ENCODE assay signal across 20 cellular contexts in the genomic region with DNA sequence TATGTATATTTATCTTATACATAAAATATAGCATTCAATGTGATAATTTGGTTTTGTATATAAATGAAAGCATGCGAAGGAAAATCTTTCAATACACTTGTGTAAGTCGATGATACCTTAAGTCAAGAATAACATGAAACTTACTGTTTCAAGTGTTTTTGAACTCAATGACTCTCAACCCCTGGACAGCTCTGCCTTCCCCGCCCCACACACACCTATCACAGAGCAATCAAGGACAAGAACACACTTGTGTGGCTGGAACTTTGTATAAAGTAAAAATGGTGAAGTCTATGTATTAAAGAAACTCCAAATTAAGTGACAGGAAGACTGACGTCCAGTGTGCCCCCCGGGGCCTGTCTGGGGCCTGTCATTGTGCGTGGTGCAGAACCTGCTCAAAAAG.
DNase-seq lines count a peak whose midpoint lies in the region; ATAC-seq and TF ChIP-seq lines count a peak whose summit lies in the region.
"Had no signal": no experiment of that assay in that cellular context is flagged by ENCODE, and none has a peak within 500 bp of the region (broad histone marks: within the 10 kb centered on the region; RNA-seq: fewer than 3 reads in every experiment).

No MANE protein-coding gene starts in this region.

- peaks cover 5% of the 10 kb centered on the region for H3K27me3 Mint-ChIP-seq in activated T-cell treated with anti-CD3 and anti-CD28 coated beads, Interleukin-2, amount 50 U/mL, for 72 hours (ENCODE audit: low read depth)
- H3K27me3 Mint-ChIP-seq in activated T-cell treated with anti-CD3 and anti-CD28 coated beads, Interleukin-2, amount 50 U/mL, for 4 hours (ENCODE audit: low read depth) = peaks cover 5% of the 10 kb centered on the region
- H3K27me3 Mint-ChIP-seq: CD4-positive, CD25-positive, alpha-beta regulatory T cell had no signal

- H2BK120ac ChIP-seq in mesenchymal stem cell (ENCODE audit: low read depth, low read length) = no peak overlapping the region

- no peak for TF ChIP-seq CTCF in ascending aorta (IDR thresholded peaks at IDR 0.05)
- no peak for TF ChIP-seq CTCF in thyroid gland (IDR thresholded peaks at IDR 0.05)
- TF ChIP-seq CTCF in sigmoid colon (IDR thresholded peaks at IDR 0.05) = no peak
- no peak for TF ChIP-seq CTCF in esophagus muscularis mucosa (IDR thresholded peaks at IDR 0.05)

- H3K4me2 ChIP-seq in mesenchymal stem cell (ENCODE audit: low read length, poor library complexity, severe bottlenecking) = no peak overlapping the region
- H3K4me2 ChIP-seq: BLaER1 had no signal

- 97% methylated on average over 5 of the region's 6 CpGs for WGBS in mesenchymal stem cell
- 26 to 33% methylated on average over 6 of the region's 6 CpGs for WGBS in thyroid gland, 2 donors
- 89 to 92% methylated on average over 6 of the region's 6 CpGs for WGBS in sigmoid colon, 2 donors
- 81% methylated on average over 6 of the region's 6 CpGs for WGBS in esophagus muscularis mucosa

- H2BK5ac ChIP-seq in mesenchymal stem cell (ENCODE audit: low read depth, low read length, poor library complexity, severe bottlenecking) = no peak overlapping the region

- H3K18ac ChIP-seq in mesenchymal stem cell (ENCODE audit: low read depth in 1 of 2, low read length in 2 of 2) = no peak overlapping the region

- H2AK5ac ChIP-seq in mesenchymal stem cell (ENCODE audit: low read length, severe bottlenecking) = peak overlapping the region; percentile 8

- H3K36me3 Mint-ChIP-seq in activated T-cell treated with anti-CD3 and anti-CD28 coated beads, Interleukin-2, amount 50 U/mL, for 72 hours (ENCODE audit: insufficient read depth in 2 of 2) = peaks cover 0 to 4% of the 10 kb centered on the region in 2 donors
- no peaks in the 10 kb centered on the region for H3K36me3 Mint-ChIP-seq in activated T-cell treated with anti-CD3 and anti-CD28 coated beads, Interleukin-2, amount 50 U/mL, for 4 hours (ENCODE audit: insufficient read depth)
- H3K36me3 Mint-ChIP-seq: CD4-positive, CD25-positive, alpha-beta regulatory T cell; CD8-positive, alpha-beta T cell had no signal

- TF ChIP-seq POLR2A in thyroid gland (IDR thresholded peaks at IDR 0.05) = no peak
- no peak for TF ChIP-seq POLR2A in sigmoid colon (IDR thresholded peaks at IDR 0.05)
- TF ChIP-seq POLR2A in esophagus muscularis mucosa (IDR thresholded peaks at IDR 0.05; ENCODE audit: low read depth) = no peak

- no peak overlapping the region for H4K91ac ChIP-seq in mesenchymal stem cell (ENCODE audit: low read length)

- H3K4me1 ChIP-seq in ascending aorta = peaks cover 17 to 28% of the 10 kb centered on the region in 2 donors
- H3K4me1 ChIP-seq in mesenchymal stem cell (ENCODE audit: control insufficient read depth, insufficient read depth, low read depth, low read length) = peaks cover 4% of the 10 kb centered on the region
- H3K4me1 ChIP-seq in thyroid gland = peaks cover 6 to 41% of the 10 kb centered on the region in 2 donors
- peaks cover 0 to 39% (median 33%) of the 10 kb centered on the region in 4 donors for H3K4me1 ChIP-seq in sigmoid colon
- H3K4me1 ChIP-seq in esophagus muscularis mucosa = peaks cover 21 to 42% (median 42%) of the 10 kb centered on the region in 4 donors
- H3K4me1 ChIP-seq: BLaER1, Caco-2, HAP-1 had no signal

- no peaks in the 10 kb centered on the region for H3K9me3 ChIP-seq in ascending aorta
- no peaks in the 10 kb centered on the region for H3K9me3 ChIP-seq in mesenchymal stem cell (ENCODE audit: control insufficient read depth, low read length)
- no peaks in the 10 kb centered on the region for H3K9me3 ChIP-seq in thyroid gland
- no peaks in the 10 kb centered on the region for H3K9me3 ChIP-seq in sigmoid colon
- no peaks in the 10 kb centered on the region for H3K9me3 ChIP-seq in esophagus muscularis mucosa
- H3K9me3 ChIP-seq: BLaER1, Caco-2 had no signal

- intact Hi-C loops in ascending aorta (cut with DNase I) = loop anchor here (10.0 kb wide), 1 partner anchor 1113 kb away; no protein-coding TSS in a partner anchor
- intact Hi-C loops in thyroid gland (cut with DNase I) = no loop called here
- intact Hi-C loops in sigmoid colon (cut with DNase I) = loop anchor here (10.0 kb wide), 2 partner anchors 307 to 453 kb away; no protein-coding TSS in a partner anchor
- intact Hi-C loops in esophagus muscularis mucosa (cut with DNase I) = loop anchor here (10.0 kb wide), 2 partner anchors 147 to 563 kb away; partner anchors contain the start of gene KLF6

- H3K27ac ChIP-seq in ascending aorta (peak overlapping the region; percentile 4 to 41), mesenchymal stem cell (ENCODE audit: low read length, poor library complexity, severe bottlenecking) (no peak overlapping the region), thyroid gland (no peak overlapping the region), sigmoid colon (no peak overlapping the region), esophagus muscularis mucosa (replicated peaks in 1 of 4) (peak overlapping the region in 2 of 4 donors; percentile 6 to 20)
- H3K27ac ChIP-seq: 22Rv1, BLaER1, C4-2B had no signal

- peak overlapping the region; percentile 44 for H3K27ac Mint-ChIP-seq in activated T-cell treated with anti-CD3 and anti-CD28 coated beads, Interleukin-2, amount 50 U/mL, for 72 hours
- H3K27ac Mint-ChIP-seq: B cell; CD4-positive, CD25-positive, alpha-beta regulatory T cell; CD8-positive, alpha-beta T cell; HFFc6 had no signal

- no peak for ATAC-seq in activated T-cell treated with anti-CD3 and anti-CD28 coated beads, Interleukin-2, amount 50 U/mL, for 72 hours (replicated peaks in 1 of 2)
- no peak for ATAC-seq in activated T-cell treated with anti-CD3 and anti-CD28 coated beads, Interleukin-2, amount 50 U/mL, for 4 hours
- no peak for ATAC-seq in HG02763 (IDR thresholded peaks at IDR 0.05; ENCODE audit: unreplicated experiment)
- ATAC-seq: CD8-positive, alpha-beta T cell had no signal

- no peak overlapping the region for H3K4me3 Mint-ChIP-seq in activated T-cell treated with anti-CD3 and anti-CD28 coated beads, Interleukin-2, amount 50 U/mL, for 72 hours
- no peak overlapping the region for H3K4me3 Mint-ChIP-seq in activated T-cell treated with anti-CD3 and anti-CD28 coated beads, Interleukin-2, amount 50 U/mL, for 4 hours
- H3K4me3 Mint-ChIP-seq: B cell; CD4-positive, CD25-positive, alpha-beta regulatory T cell; CD8-positive, alpha-beta T cell; HFFc6 had no signal

- H3K4me3 ChIP-seq in ascending aorta (no peak overlapping the region), mesenchymal stem cell (ENCODE audit: insufficient read depth in 1 of 2, low read depth in 1 of 2, low read length in 2 of 2) (no peak overlapping the region), thyroid gland (replicated peaks in 1 of 3) (no peak overlapping the region), sigmoid colon (no peak overlapping the region), esophagus muscularis mucosa (no peak overlapping the region)
- H3K4me3 ChIP-seq: BLaER1, HAP-1 had no signal

- H3K79me1 ChIP-seq in mesenchymal stem cell (replicated peaks; ENCODE audit: low read length, poor library complexity, severe bottlenecking) = no peaks in the 10 kb centered on the region

- H3K36me3 ChIP-seq in ascending aorta (no peaks in the 10 kb centered on the region), mesenchymal stem cell (ENCODE audit: control insufficient read depth in 1 of 2, insufficient read depth in 2 of 2, low read depth in 1 of 2, low read length in 2 of 2) (no peaks in the 10 kb centered on the region), thyroid gland (no peaks in the 10 kb centered on the region), sigmoid colon (no peaks in the 10 kb centered on the region), esophagus muscularis mucosa (no peaks in the 10 kb centered on the region)
- H3K36me3 ChIP-seq: BLaER1, HAP-1 had no signal

- H3K9me3 Mint-ChIP-seq in activated T-cell treated with anti-CD3 and anti-CD28 coated beads, Interleukin-2, amount 50 U/mL, for 72 hours = no peaks in the 10 kb centered on the region
- H3K9me3 Mint-ChIP-seq in activated T-cell treated with anti-CD3 and anti-CD28 coated beads, Interleukin-2, amount 50 U/mL, for 4 hours = no peaks in the 10 kb centered on the region
- H3K9me3 Mint-ChIP-seq: CD4-positive, CD25-positive, alpha-beta regulatory T cell; CD8-positive, alpha-beta T cell; HFFc6 had no signal

- peaks cover 23% of the 10 kb centered on the region for H3K4me1 Mint-ChIP-seq in activated T-cell treated with anti-CD3 and anti-CD28 coated beads, Interleukin-2, amount 50 U/mL, for 72 hours (ENCODE audit: low read depth)
- H3K4me1 Mint-ChIP-seq in activated T-cell treated with anti-CD3 and anti-CD28 coated beads, Interleukin-2, amount 50 U/mL, for 4 hours (ENCODE audit: low read depth) = peaks cover 18% of the 10 kb centered on the region
- H3K4me1 Mint-ChIP-seq: B cell had no signal

- no peak for DNase-seq in activated T-cell treated with anti-CD3 and anti-CD28 coated beads, Interleukin-2, amount 50 U/mL, for 72 hours
- DNase-seq in activated T-cell treated with anti-CD3 and anti-CD28 coated beads, Interleukin-2, amount 50 U/mL, for 4 hours = no peak
- DNase-seq in ascending aorta (ENCODE audit: low spot score in 2 of 2) = no peak
- DNase-seq in mesenchymal stem cell = no peak
- DNase-seq in thyroid gland = peak; percentile 44 to 53
- no peak for DNase-seq in sigmoid colon
- DNase-seq in esophagus muscularis mucosa (ENCODE audit: extremely low spot score) = no peak
- DNase-seq: Caco-2; CD4-positive, CD25-positive, alpha-beta regulatory T cell; CD8-positive, alpha-beta T cell; DMS153; DND-41; GOT3; HFFc6 had no signal

- TF ChIP-seq EP300 in sigmoid colon (IDR thresholded peaks at IDR 0.05) (no peak), esophagus muscularis mucosa (IDR thresholded peaks at IDR 0.05) (no peak)

- H3K14ac ChIP-seq in mesenchymal stem cell (ENCODE audit: low read length in 2 of 2) = no peak overlapping the region

- H3K23ac ChIP-seq in mesenchymal stem cell (ENCODE audit: low read length in 2 of 2) = no peak overlapping the region

- H3K27me3 ChIP-seq in ascending aorta = no peaks in the 10 kb centered on the region
- H3K27me3 ChIP-seq in mesenchymal stem cell (ENCODE audit: control insufficient read depth in 1 of 2, insufficient read depth in 1 of 2, low read length in 2 of 2) = no peaks in the 10 kb centered on the region
- no peaks in the 10 kb centered on the region for H3K27me3 ChIP-seq in thyroid gland
- no peaks in the 10 kb centered on the region for H3K27me3 ChIP-seq in sigmoid colon
- no peaks in the 10 kb centered on the region for H3K27me3 ChIP-seq in esophagus muscularis mucosa
- H3K27me3 ChIP-seq: BLaER1 had no signal

- peak overlapping the region in 1 of 2 experiments; percentile 52 for H2BK12ac ChIP-seq in mesenchymal stem cell (ENCODE audit: low read length in 2 of 2)

- H3K4ac ChIP-seq in mesenchymal stem cell (ENCODE audit: low read depth in 1 of 2, low read length in 2 of 2) = no peak overlapping the region

- H2BK15ac ChIP-seq in mesenchymal stem cell (ENCODE audit: low read depth, poor library complexity, severe bottlenecking) = peak overlapping the region; percentile 17

- no peak overlapping the region for H4K8ac ChIP-seq in mesenchymal stem cell (ENCODE audit: low read length)

- no peak overlapping the region for H2AFZ ChIP-seq in mesenchymal stem cell (ENCODE audit: low read depth, low read length)

- H3K9ac ChIP-seq in mesenchymal stem cell (ENCODE audit: low read length) = no peak overlapping the region
- H3K9ac ChIP-seq: BLaER1 had no signal

Comparison
In these comparisons a context has a peak if more than half of its experiments do, and no peak if none do; other contexts are left out.
1. DNase-seq: peak in thyroid gland (2 of 2); none in activated T-cell treated with anti-CD3 and anti-CD28 coated beads, Interleukin-2, amount 50 U/mL, for 72 hours (0 of 2), activated T-cell treated with anti-CD3 and anti-CD28 coated beads, Interleukin-2, amount 50 U/mL, for 4 hours (single experiment), ascending aorta (0 of 2), mesenchymal stem cell (single experiment), sigmoid colon (single experiment) and esophagus muscularis mucosa (single experiment).
2. H3K27ac ChIP-seq: peak in ascending aorta (2 of 2); none in mesenchymal stem cell (single experiment), thyroid gland (0 of 3) and sigmoid colon (0 of 4).